ENCODE assay signal across 24 cellular contexts in the genomic region with DNA sequence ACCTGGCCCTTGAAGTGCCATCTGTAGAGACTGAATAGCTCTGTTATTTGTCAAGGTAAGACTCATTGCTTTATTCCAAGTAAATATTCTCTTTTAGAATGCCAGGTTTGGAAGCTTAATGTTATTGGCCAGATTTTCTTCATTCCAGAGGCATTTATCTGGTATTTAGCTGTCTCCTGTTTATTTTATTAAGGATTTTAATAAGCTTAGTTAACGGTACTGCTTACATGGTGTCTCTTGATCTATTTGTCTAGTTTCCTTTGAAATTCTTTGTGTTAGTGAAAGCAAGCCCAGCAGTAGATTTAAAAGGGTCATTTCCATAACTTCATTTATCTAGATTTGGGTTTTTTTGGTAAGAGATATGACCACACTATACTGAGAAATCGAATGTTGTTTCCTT.
"Had no signal": no experiment of that assay in that cellular context is flagged by ENCODE, and none has a peak within 500 bp of the region (broad histone marks: within the 10 kb centered on the region; RNA-seq: fewer than 3 reads in every experiment).

No MANE protein-coding gene starts in this region.

- H3K4me2 ChIP-seq: hepatocyte had no signal

- H3K27me3 ChIP-seq: brain microvascular endothelial cell, dorsolateral prefrontal cortex, hepatocyte, right atrium auricular region, suprapubic skin, transverse colon, vagina had no signal

- DNase-seq: activated CD4-positive, alpha-beta T cell treated with anti-CD3 and anti-CD28 coated beads, Interleukin-2, amount 10 ng/mL, durations not matched to agents 24 days and 14 days; activated CD8-positive, alpha-beta memory T cell treated with anti-CD3 and anti-CD28 coated beads, Interleukin-2, amount 50 U/mL, for 4 hours; activated effector memory CD4-positive, alpha-beta T cell treated with anti-CD3 and anti-CD28 coated beads, Interleukin-2, amount 50 U/mL, for 16 hours; activated T-cell treated with anti-CD3 and anti-CD28 coated beads, Interleukin-2, amount 50 U/mL, for 48 hours; amygdala; brain microvascular endothelial cell; central memory CD4-positive, alpha-beta T cell; dorsolateral prefrontal cortex; foreskin fibroblast; left cardiac atrium; stimulated activated CD4-positive, alpha-beta T cell treated with anti-CD3 and anti-CD28 coated beads, Interleukin-15, amount 100 ng/mL, for 24 hours; stimulated activated CD4-positive, alpha-beta T cell treated with anti-CD3 and anti-CD28 coated beads, Interleukin-2, amount 100 ng/mL, for 48 hours; stimulated activated naive CD8-positive, alpha-beta T cell treated with anti-CD3 and anti-CD28 coated beads, Interleukin-15, amount 100 ng/mL, for 72 hours; transverse colon had no signal

- H3K9me3 ChIP-seq: prostate gland, right atrium auricular region, suprapubic skin, transverse colon, vagina had no signal

- H3K27ac Mint-ChIP-seq: activated CD4-positive, alpha-beta T cell treated with anti-CD3 and anti-CD28 coated beads, Interleukin-2, amount 10 ng/mL, durations not matched to agents 24 days and 14 days; activated naive CD4-positive, alpha-beta T cell treated with anti-CD3 and anti-CD28 coated beads, Interleukin-2, amount 50 U/mL, for 24 hours; stimulated activated naive CD8-positive, alpha-beta T cell treated with anti-CD3 and anti-CD28 coated beads, Interleukin-15, amount 100 ng/mL, for 72 hours had no signal

- H3K4me3 Mint-ChIP-seq: activated CD4-positive, alpha-beta T cell treated with anti-CD3 and anti-CD28 coated beads, Interleukin-2, amount 10 ng/mL, durations not matched to agents 24 days and 14 days; neural crest cell; stimulated activated naive CD8-positive, alpha-beta T cell treated with anti-CD3 and anti-CD28 coated beads, Interleukin-15, amount 100 ng/mL, for 72 hours had no signal

- H3K4me3 ChIP-seq: dorsolateral prefrontal cortex, hepatocyte, lung, prostate gland, right atrium auricular region, suprapubic skin, transverse colon, vagina had no signal

- H2AFZ ChIP-seq: hepatocyte had no signal

- H3K36me3 ChIP-seq: brain microvascular endothelial cell, prostate gland, right atrium auricular region, suprapubic skin, transverse colon, vagina had no signal

- H3K4me1 ChIP-seq: prostate gland had no signal

- H3K27ac ChIP-seq: brain microvascular endothelial cell, hepatocyte, prostate gland, right atrium auricular region, suprapubic skin, transverse colon, vagina had no signal

- H3K27me3 Mint-ChIP-seq: activated CD4-positive, alpha-beta T cell treated with anti-CD3 and anti-CD28 coated beads, Interleukin-2, amount 10 ng/mL, durations not matched to agents 24 days and 14 days; activated naive CD4-positive, alpha-beta T cell treated with anti-CD3 and anti-CD28 coated beads, Interleukin-2, amount 50 U/mL, for 24 hours; stimulated activated naive CD8-positive, alpha-beta T cell treated with anti-CD3 and anti-CD28 coated beads, Interleukin-15, amount 100 ng/mL, for 72 hours had no signal

- ATAC-seq: left cardiac atrium; stimulated activated naive CD8-positive, alpha-beta T cell treated with anti-CD3 and anti-CD28 coated beads, Interleukin-15, amount 100 ng/mL, for 72 hours had no signal

- H3K9me3 Mint-ChIP-seq: activated CD4-positive, alpha-beta T cell treated with anti-CD3 and anti-CD28 coated beads, Interleukin-2, amount 10 ng/mL, durations not matched to agents 24 days and 14 days; activated naive CD4-positive, alpha-beta T cell treated with anti-CD3 and anti-CD28 coated beads, Interleukin-2, amount 50 U/mL, for 24 hours; neural crest cell; stimulated activated naive CD8-positive, alpha-beta T cell treated with anti-CD3 and anti-CD28 coated beads, Interleukin-15, amount 100 ng/mL, for 72 hours had no signal

- FAIRE-seq: colon, islet of Langerhans had no signal
